ENCODE assay signal across 20 cellular contexts in genomic region chr3:157551961-157552360, GRCh38. TPM values are rescaled to one million over a fixed set of nuclear protein-coding genes. Genes with fewer than 3 reads are reported as not detected.
A peak's percentile ranks its signal among the peaks of the same experiment; 100 is the strongest.
DNase-seq lines count a peak whose midpoint lies in the region; ATAC-seq and TF ChIP-seq lines count a peak whose summit lies in the region.
"Had no signal": no experiment of that assay in that cellular context is flagged by ENCODE, and none has a peak within 500 bp of the region (broad histone marks: within the 10 kb centered on the region; RNA-seq: fewer than 3 reads in every experiment).

No MANE protein-coding gene starts in this region.

- WGBS in stomach, 5 donors = 62 to 86% (median 79%) methylated on average over 1 of the region's 1 CpG

- no peak for DNase-seq in activated CD4-positive, alpha-beta T cell treated with anti-CD3 and anti-CD28 coated beads for 36 hours
- DNase-seq in activated CD4-positive, alpha-beta T cell treated with anti-CD3 and anti-CD28 coated beads, Interleukin-2, amount 50 U/mL, for 4 hours = no peak
- DNase-seq in stimulated activated effector memory CD8-positive, alpha-beta T cell treated with anti-CD3 and anti-CD28 coated beads, Interleukin-12 subunit alpha, Interleukin-12 subunit beta, amount 100 ng/mL, for 72 hours (ENCODE audit: low spot score in 2 of 2) = no peak
- DNase-seq in stimulated activated CD4-positive, alpha-beta T cell treated with anti-CD3 and anti-CD28 coated beads, Interleukin-2, amount 100 ng/mL, for 48 hours = no peak
- DNase-seq in stomach = no peak
- DNase-seq: AML-193, Kasumi-1, MG63, NCI-H1092, NCI-H1436 treated with DMSO at 0.1 percent for 48 hours, NCI-H2029, NCI-H345, NCI-H526, Peyer's patch had no signal

- CTCF ChIA-PET in activated CD4-positive, alpha-beta T cell treated with anti-CD3 and anti-CD28 coated beads for 36 hours (lab: Charles Lee) = interaction anchor here (0.7 kb wide), 1 partner anchor 199 kb away, joined by 5 read pairs; no protein-coding TSS in a partner anchor

- no peaks in the 10 kb centered on the region for H3K36me3 Mint-ChIP-seq in activated CD4-positive, alpha-beta T cell treated with anti-CD3 and anti-CD28 coated beads for 36 hours (ENCODE audit: low read depth)
- no peaks in the 10 kb centered on the region for H3K36me3 Mint-ChIP-seq in stimulated activated effector memory CD8-positive, alpha-beta T cell treated with anti-CD3 and anti-CD28 coated beads, Interleukin-12 subunit alpha, Interleukin-12 subunit beta, amount 100 ng/mL, for 72 hours

- TF ChIP-seq POLR2A in stomach (IDR thresholded peaks at IDR 0.05) = no peak

- peak; percentile 73 for ATAC-seq in activated CD4-positive, alpha-beta T cell treated with anti-CD3 and anti-CD28 coated beads for 36 hours
- ATAC-seq in GM21619 (IDR thresholded peaks at IDR 0.05; ENCODE audit: unreplicated experiment) (peak; percentile 58), HG03565 (IDR thresholded peaks at IDR 0.05; ENCODE audit: unreplicated experiment) (peak; percentile 58), HG02759 (IDR thresholded peaks at IDR 0.05; ENCODE audit: unreplicated experiment) (no peak)
- peak; percentile 36 for ATAC-seq in stimulated activated effector memory CD8-positive, alpha-beta T cell treated with anti-CD3 and anti-CD28 coated beads, Interleukin-12 subunit alpha, Interleukin-12 subunit beta, amount 100 ng/mL, for 72 hours

- no peak overlapping the region for H3K4me3 ChIP-seq in stomach
- H3K4me3 ChIP-seq: MG63, Peyer's patch, SJSA1 had no signal

- intact Hi-C loops in activated CD4-positive, alpha-beta T cell treated with anti-CD3 and anti-CD28 coated beads for 36 hours (cut with DNase I, micrococcal nuclease) = no loop called here
- intact Hi-C loops in stomach (cut with DNase I; ENCODE audit: low total_unique reads) = no loop called here

- H3K4me3 Mint-ChIP-seq in activated CD4-positive, alpha-beta T cell treated with anti-CD3 and anti-CD28 coated beads for 36 hours = no peak overlapping the region
- no peak overlapping the region for H3K4me3 Mint-ChIP-seq in stimulated activated effector memory CD8-positive, alpha-beta T cell treated with anti-CD3 and anti-CD28 coated beads, Interleukin-12 subunit alpha, Interleukin-12 subunit beta, amount 100 ng/mL, for 72 hours

- H3K9me3 Mint-ChIP-seq in activated CD4-positive, alpha-beta T cell treated with anti-CD3 and anti-CD28 coated beads for 36 hours (ENCODE audit: low read depth) = peaks cover 7% of the 10 kb centered on the region
- H3K9me3 Mint-ChIP-seq in stimulated activated effector memory CD8-positive, alpha-beta T cell treated with anti-CD3 and anti-CD28 coated beads, Interleukin-12 subunit alpha, Interleukin-12 subunit beta, amount 100 ng/mL, for 72 hours = peaks cover 13% of the 10 kb centered on the region

- peaks cover 2% of the 10 kb centered on the region for H3K4me1 Mint-ChIP-seq in activated CD4-positive, alpha-beta T cell treated with anti-CD3 and anti-CD28 coated beads for 36 hours
- no peaks in the 10 kb centered on the region for H3K4me1 Mint-ChIP-seq in stimulated activated effector memory CD8-positive, alpha-beta T cell treated with anti-CD3 and anti-CD28 coated beads, Interleukin-12 subunit alpha, Interleukin-12 subunit beta, amount 100 ng/mL, for 72 hours

- peaks cover 8% of the 10 kb centered on the region for H3K27me3 Mint-ChIP-seq in activated CD4-positive, alpha-beta T cell treated with anti-CD3 and anti-CD28 coated beads for 36 hours

- TF ChIP-seq EP300 in stomach (IDR thresholded peaks at IDR 0.05) = no peak

- H3K4me1 ChIP-seq in stomach = no peaks in the 10 kb centered on the region
- H3K4me1 ChIP-seq: Peyer's patch, SJSA1 had no signal

- no peak overlapping the region for H3K27ac Mint-ChIP-seq in activated CD4-positive, alpha-beta T cell treated with anti-CD3 and anti-CD28 coated beads for 36 hours
- H3K27ac Mint-ChIP-seq in stimulated activated effector memory CD8-positive, alpha-beta T cell treated with anti-CD3 and anti-CD28 coated beads, Interleukin-12 subunit alpha, Interleukin-12 subunit beta, amount 100 ng/mL, for 72 hours = no peak overlapping the region

- peaks cover 0 to 12% (median 3%) of the 10 kb centered on the region in 4 donors for H3K9me3 ChIP-seq in stomach
- H3K9me3 ChIP-seq: Peyer's patch, SJSA1 had no signal

- H3K27ac ChIP-seq in stomach = no peak overlapping the region
- H3K27ac ChIP-seq: 22Rv1, C4-2B, Peyer's patch, SJSA1 had no signal

- POLR2A ChIA-PET in activated CD4-positive, alpha-beta T cell treated with anti-CD3 and anti-CD28 coated beads for 36 hours (lab: Charles Lee) = no interaction called here

- no peaks in the 10 kb centered on the region for H3K36me3 ChIP-seq in stomach
- H3K36me3 ChIP-seq: MG63, Peyer's patch, SJSA1 had no signal

- no peaks in the 10 kb centered on the region for H3K27me3 ChIP-seq in stomach
- H3K27me3 ChIP-seq: Peyer's patch, SJSA1 had no signal

- TF ChIP-seq CTCF in stomach (IDR thresholded peaks at IDR 0.05) = no peak

RNA-seq across cellular contexts. Expression of gene VEPH1, which starts 48.7 kb away (rescaled TPM):
- total RNA-seq in activated CD4-positive, alpha-beta T cell treated with anti-CD3 and anti-CD28 coated beads for 36 hours = not detected
- total RNA-seq in stomach = 1 to 10 TPM in 3 of 5 donors, under 1 TPM in 1, not detected in 1; 0.58 to 9.4 (median 3.6) TPM
- 1 to 10 TPM; 1.5 to 1.6 (median 1.5) TPM for polyA plus RNA-seq in stomach
